ENCODE assay signal across 8 cellular contexts in the genomic region with DNA sequence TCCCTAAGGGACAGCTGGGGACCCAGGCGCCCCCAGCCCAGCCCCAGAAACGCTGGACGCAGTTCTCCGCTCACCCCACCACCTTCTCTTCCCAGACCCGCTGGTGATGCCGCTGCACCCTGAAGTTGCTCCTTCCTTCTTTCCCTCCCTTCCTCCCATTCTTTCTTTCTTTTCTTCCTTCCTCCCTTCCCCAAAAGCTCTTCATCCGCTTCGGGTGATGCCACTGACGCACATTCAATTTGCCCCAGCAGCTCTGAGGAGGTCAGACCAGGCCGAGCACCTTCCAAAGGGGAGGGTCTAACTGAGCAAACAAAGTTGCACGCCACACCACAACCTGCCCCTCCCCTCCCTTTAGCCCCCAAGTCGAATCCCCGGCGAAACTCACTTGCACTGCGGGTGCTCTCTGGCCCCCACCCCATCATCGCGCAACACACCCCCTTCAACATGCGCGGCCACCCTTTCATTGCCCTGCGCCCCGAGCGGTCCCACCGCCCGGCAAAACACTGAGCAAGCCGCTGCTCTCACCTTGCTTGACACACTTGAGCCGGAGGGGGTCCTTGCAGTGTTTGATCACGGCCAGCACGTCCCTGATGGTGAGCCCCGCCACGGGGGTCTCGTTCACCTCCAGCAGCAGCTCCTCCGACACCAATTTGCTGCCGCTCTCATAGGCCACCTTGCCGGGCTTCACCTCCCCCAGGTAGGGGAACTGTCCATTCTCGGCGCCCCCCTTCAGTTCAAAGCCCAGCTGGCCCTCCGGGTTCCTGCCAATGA. TPM values are rescaled to one million over a fixed set of nuclear protein-coding genes. Genes with fewer than 3 reads are reported as not detected.
A peak's percentile ranks its signal among the peaks of the same experiment; 100 is the strongest.
DNase-seq lines count a peak whose midpoint lies in the region; ATAC-seq and TF ChIP-seq lines count a peak whose summit lies in the region.

No MANE protein-coding gene starts in this region.

- TF ChIP-seq CTCF in foreskin fibroblast (IDR thresholded peaks at IDR 0.05; ENCODE audit: low read depth, low read length): no peak
- TF ChIP-seq CTCF in nephron (IDR thresholded peaks at IDR 0.05; ENCODE audit: unreplicated experiment in 3 of 3): no peak

- H3K4me1 ChIP-seq in ES-I3 (ENCODE audit: insufficient read depth, low read length) (no peaks in the 10 kb centered on the region; the same call in 1 of the 2 replicates), SJSA1 (replicated peaks) (peaks cover 18% of the 10 kb centered on the region)

- no peaks in the 10 kb centered on the region for H3K27me3 ChIP-seq in SJSA1 (replicated peaks)

- DNase-seq in SJSA1 (ENCODE audit: low read depth in 1 of 2, low spot score in 2 of 2): peak in 1 of 2 experiments; percentile 38
- peak; percentile 20 to 63 for DNase-seq in foreskin fibroblast
- DNase-seq in 8988T: no peak

- no peaks in the 10 kb centered on the region for H3K27me3 Mint-ChIP-seq in nephron (ENCODE audit: low read depth)

- peak overlapping the region; percentile 84 to 99 (median 97) for H3K27ac Mint-ChIP-seq in nephron

- H3K27ac ChIP-seq in SJSA1: no peak overlapping the region

- H3K9ac ChIP-seq in ES-I3 (ENCODE audit: low read depth, low read length): peak overlapping the region; percentile 90; the same call in 1 of the 2 replicates

- H3K4me1 Mint-ChIP-seq in nephron: peaks cover 22% of the 10 kb centered on the region

- no peaks in the 10 kb centered on the region for H3K9me3 ChIP-seq in ES-I3 (ENCODE audit: control insufficient read depth, insufficient read depth, low read length)
- no peaks in the 10 kb centered on the region for H3K9me3 ChIP-seq in SJSA1 (replicated peaks)

- ATAC-seq in HG03025 (IDR thresholded peaks at IDR 0.05; ENCODE audit: low FRiP score, unreplicated experiment) (no peak), HG03139 (IDR thresholded peaks at IDR 0.05; ENCODE audit: unreplicated experiment) (no peak), GM19467 (IDR thresholded peaks at IDR 0.05; ENCODE audit: unreplicated experiment) (no peak)

- H3K4me3 ChIP-seq in SJSA1 (peak overlapping the region; percentile 64), foreskin fibroblast (ENCODE audit: low read depth in 1 of 2, low read length in 2 of 2) (peak overlapping the region; percentile 70 to 90)

- H3K9me3 Mint-ChIP-seq in nephron: no peaks in the 10 kb centered on the region

- H3K36me3 Mint-ChIP-seq in nephron (ENCODE audit: low read depth): peaks cover 28% of the 10 kb centered on the region

- peak overlapping the region; percentile 95 to 99 (median 98) for H3K4me3 Mint-ChIP-seq in nephron

- H3K36me3 ChIP-seq in ES-I3 (ENCODE audit: insufficient read depth, low read length) (no peaks in the 10 kb centered on the region), SJSA1 (peaks cover 19% of the 10 kb centered on the region)

RNA-seq across cellular contexts. Expression of a gene that starts 0.8 kb away (rescaled TPM):
- 0.78 and 0.82 TPM in 2 replicates for total RNA-seq in SJSA1 (2014; rRNA removed; shearing (Covaris generic))
